In genomic region chr21:21412096-21412495, GRCh38 we compare ENCODE assay signal across 1 cellular context.
TF ChIP-seq lines count a peak whose summit lies in the region.

No MANE protein-coding gene starts in this region.

TF ChIP-seq in SK-N-SH treated with all-trans-retinoic acid at 6 μM for 48 hours, 23 proteins besides CTCF, POLR2A, EP300 and RAD21 (continued from another document):
- TF ChIP-seq TSHZ2 (CRISPR knock-in tag; IDR thresholded peaks at IDR 0.05) (no peak), TCF4 (CRISPR knock-in tag; IDR thresholded peaks at IDR 0.05; ENCODE audit: borderline replicate concordance) (no peak), PPARA (CRISPR knock-in tag; IDR thresholded peaks at IDR 0.05; ENCODE audit: borderline replicate concordance) (no peak), ESRRG (CRISPR knock-in tag; IDR thresholded peaks at IDR 0.05) (no peak), ZNF8 (CRISPR knock-in tag; IDR thresholded peaks at IDR 0.05) (no peak), CSDC2 (CRISPR knock-in tag; IDR thresholded peaks at IDR 0.05) (no peak), POU6F1 (CRISPR knock-in tag; IDR thresholded peaks at IDR 0.05; ENCODE audit: borderline replicate concordance, low read depth) (no peak)
